ENCODE assay signal across 32 cellular contexts in the genomic region with DNA sequence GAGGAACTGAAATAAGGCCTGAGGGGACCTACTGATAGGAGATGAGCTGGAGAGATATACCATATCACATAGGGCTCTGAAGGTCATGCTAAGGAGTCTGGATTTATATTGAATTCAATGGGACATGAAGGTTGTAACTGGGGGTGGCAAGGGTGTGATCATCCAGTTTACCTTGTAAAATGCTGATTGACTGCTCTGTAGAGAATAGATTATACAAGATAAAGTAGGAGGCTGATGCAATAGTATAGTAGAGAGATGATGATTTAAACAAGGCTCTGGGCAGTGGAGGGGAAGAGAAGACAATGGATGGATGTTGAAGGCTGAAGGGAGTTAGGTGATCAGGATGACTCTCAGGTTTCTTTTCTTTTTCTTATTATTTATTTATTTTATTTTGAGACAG. TPM values are rescaled to one million over a fixed set of nuclear protein-coding genes. Genes with fewer than 3 reads are reported as not detected.
"Had no signal": no experiment of that assay in that cellular context is flagged by ENCODE, and none has a peak within 500 bp of the region (broad histone marks: within the 10 kb centered on the region; RNA-seq: fewer than 3 reads in every experiment).

No MANE protein-coding gene starts in this region.

- H3K4me1 ChIP-seq: foreskin keratinocyte, parathyroid adenoma, tibial artery had no signal

- FAIRE-seq: colon, kidney had no signal

- H3K79me2 ChIP-seq: hepatocyte, parathyroid adenoma had no signal

- H3K4me3 ChIP-seq: dorsolateral prefrontal cortex, esophagus muscularis mucosa, gastroesophageal sphincter, heart left ventricle, hepatocyte, lung, mucosa of descending colon, smooth muscle cell, testis, tibial artery had no signal

- H3K9me3 Mint-ChIP-seq: memory B cell; mesothelial cell of epicardium; naive B cell; natural killer cell treated with Interleukin-12 subunit alpha and Interleukin-12 subunit beta and Interleukin-15 and Interleukin-18, amount 100 ng/mL, for 72 hours; neural crest cell; stimulated activated effector memory CD8-positive, alpha-beta T cell treated with anti-CD3 and anti-CD28 coated beads, Interleukin-12 subunit alpha, Interleukin-12 subunit beta, amount 100 ng/mL, for 72 hours; type B pancreatic cell had no signal

- H3K4me1 Mint-ChIP-seq: naive B cell; neural crest cell; stimulated activated effector memory CD8-positive, alpha-beta T cell treated with anti-CD3 and anti-CD28 coated beads, Interleukin-12 subunit alpha, Interleukin-12 subunit beta, amount 100 ng/mL, for 72 hours had no signal

- H3K27ac Mint-ChIP-seq: memory B cell; mesothelial cell of epicardium; natural killer cell treated with Interleukin-12 subunit alpha and Interleukin-12 subunit beta and Interleukin-15 and Interleukin-18, amount 100 ng/mL, for 72 hours; progenitor cell of endocrine pancreas; stimulated activated effector memory CD8-positive, alpha-beta T cell treated with anti-CD3 and anti-CD28 coated beads, Interleukin-12 subunit alpha, Interleukin-12 subunit beta, amount 100 ng/mL, for 72 hours; type B pancreatic cell had no signal

- H3K27me3 ChIP-seq: hepatocyte, neutrophil, testis had no signal

- H3K36me3 Mint-ChIP-seq: memory B cell; mesothelial cell of epicardium; naive B cell; natural killer cell treated with Interleukin-12 subunit alpha and Interleukin-12 subunit beta and Interleukin-15 and Interleukin-18, amount 100 ng/mL, for 72 hours; stimulated activated effector memory CD8-positive, alpha-beta T cell treated with anti-CD3 and anti-CD28 coated beads, Interleukin-12 subunit alpha, Interleukin-12 subunit beta, amount 100 ng/mL, for 72 hours; type B pancreatic cell had no signal

- H3K36me3 ChIP-seq: esophagus muscularis mucosa, gastroesophageal sphincter, heart left ventricle, neutrophil, tibial artery had no signal

- H3K4me2 ChIP-seq: hepatocyte, smooth muscle cell had no signal

- H3K27ac ChIP-seq: dorsolateral prefrontal cortex, epithelial cell of prostate, esophagus muscularis mucosa, foreskin keratinocyte, gastroesophageal sphincter, heart left ventricle, hepatocyte, neutrophil, parathyroid adenoma, testis, tibial artery had no signal

- H3K9me3 ChIP-seq: esophagus muscularis mucosa, gastroesophageal sphincter, heart left ventricle, mucosa of descending colon, neutrophil, testis, tibial artery had no signal

- H2AFZ ChIP-seq: hepatocyte, parathyroid adenoma had no signal

- H3K27me3 Mint-ChIP-seq: memory B cell, naive B cell had no signal

- H3K9ac ChIP-seq: parathyroid adenoma had no signal

- DNase-seq: dorsolateral prefrontal cortex; effector CD4-positive, alpha-beta T cell; foreskin keratinocyte; heart left ventricle; kidney; mucosa of descending colon; naive B cell; stimulated activated CD4-positive, alpha-beta T cell treated with anti-CD3 and anti-CD28 coated beads, Interleukin-2, amount 100 ng/mL, for 24 hours; stimulated activated CD4-positive, alpha-beta T cell treated with anti-CD3 and anti-CD28 coated beads, Interleukin-4, amount 100 ng/mL, for 24 hours; stimulated activated naive CD8-positive, alpha-beta T cell treated with anti-CD3 and anti-CD28 coated beads, Interleukin-15, Interleukin-2, amounts not matched to agents 100 U/mL and 50 U/mL, for 24 hours; substantia nigra; testis; tibial artery had no signal

- H3K4me3 Mint-ChIP-seq: memory B cell; mesothelial cell of epicardium; naive B cell; natural killer cell treated with Interleukin-12 subunit alpha and Interleukin-12 subunit beta and Interleukin-15 and Interleukin-18, amount 100 ng/mL, for 72 hours; neural crest cell; stimulated activated effector memory CD8-positive, alpha-beta T cell treated with anti-CD3 and anti-CD28 coated beads, Interleukin-12 subunit alpha, Interleukin-12 subunit beta, amount 100 ng/mL, for 72 hours; type B pancreatic cell had no signal

- ATAC-seq: foreskin keratinocyte; gastroesophageal sphincter; heart left ventricle; left lobe of liver; mucosa of descending colon; natural killer cell treated with Interleukin-12 subunit alpha and Interleukin-12 subunit beta and Interleukin-15 and Interleukin-18, amount 100 ng/mL, for 72 hours; sciatic nerve; stimulated activated effector memory CD8-positive, alpha-beta T cell treated with anti-CD3 and anti-CD28 coated beads, Interleukin-12 subunit alpha, Interleukin-12 subunit beta, amount 100 ng/mL, for 72 hours; stimulated activated naive CD8-positive, alpha-beta T cell treated with anti-CD3 and anti-CD28 coated beads, Interleukin-15, Interleukin-2, amounts not matched to agents 100 U/mL and 50 U/mL, for 24 hours had no signal

RNA-seq across cellular contexts. Expression of a gene that starts 19.9 kb away (rescaled TPM):
- total RNA-seq: fibroblast of lung; foreskin keratinocyte; natural killer cell treated with Interleukin-12 subunit alpha and Interleukin-12 subunit beta and Interleukin-15 and Interleukin-18, amount 100 ng/mL, for 72 hours; neural crest cell; smooth muscle cell had no signal
- polyA plus RNA-seq: fibroblast of lung, foreskin keratinocyte, smooth muscle cell had no signal
